1 cellular context compared by ENCODE assay signal in genomic region chr16:67872631-67873434, GRCh38.
TF ChIP-seq lines count a peak whose summit lies in the region.

EDC4 (plus strand) TSS chr16:67873052; CDS start chr16:67873262, 210 bp downstream.

TF ChIP-seq in HepG2, 621 proteins besides CTCF, POLR2A, EP300 and RAD21 (continued from another document and continues in another):
- TF ChIP-seq ZBTB10 (CRISPR knock-in tag; IDR thresholded peaks at IDR 0.05; ENCODE audit: borderline replicate concordance) (no peak), ZNF800 (CRISPR knock-in tag; IDR thresholded peaks at IDR 0.05) (no peak), MLX (CRISPR knock-in tag; IDR thresholded peaks at IDR 0.05) (0 out of 2 replicates have a peak, but pooled peaks have one; percentile 30), MYC (CRISPR knock-in tag; IDR thresholded peaks at IDR 0.05; ENCODE audit: borderline replicate concordance) (peak; percentile 87), NFATC3 (CRISPR knock-in tag; IDR thresholded peaks at IDR 0.05) (peak; percentile 81; the same call in 1 of the 2 replicates), ELF1 (CRISPR knock-in tag; IDR thresholded peaks at IDR 0.05) (peak; percentile 92), UBTF (CRISPR knock-in tag; IDR thresholded peaks at IDR 0.05) (peak; percentile 84), FIP1L1 (IDR thresholded peaks at IDR 0.05; ENCODE audit: borderline replicate concordance, insufficient read depth, low read depth, low read length) (peak; percentile 94), GRHL1 (CRISPR knock-in tag; conservative IDR thresholded peaks at IDR 0.05) (no peak), ZNF747 (CRISPR knock-in tag; IDR thresholded peaks at IDR 0.05; ENCODE audit: borderline replicate concordance) (peak; percentile 98), DNMT3B (CRISPR knock-in tag; conservative IDR thresholded peaks at IDR 0.05) (no peak), ZHX2 (IDR thresholded peaks at IDR 0.05; ENCODE audit: low read depth) (peak; percentile 78; the same call in 1 of the 2 replicates), ZHX2 (CRISPR knock-in tag; IDR thresholded peaks at IDR 0.05; ENCODE audit: borderline replicate concordance) (no peak), NFE2 (CRISPR knock-in tag; IDR thresholded peaks at IDR 0.05) (peak; percentile 25; the same call in 1 of the 2 replicates), ZNF7 (CRISPR knock-in tag; IDR thresholded peaks at IDR 0.05) (no peak), SATB2 (CRISPR knock-in tag; IDR thresholded peaks at IDR 0.05) (0 out of 2 replicates have a peak, but pooled peaks have one; percentile 33), TGIF2 (CRISPR knock-in tag; IDR thresholded peaks at IDR 0.05) (peak; percentile 93), TFAP4 (IDR thresholded peaks at IDR 0.05; ENCODE audit: borderline replicate concordance, low read depth) (no peak), REST (IDR thresholded peaks at IDR 0.05; ENCODE audit: borderline replicate concordance in 1 of 2, low read depth in 1 of 2, low read length in 2 of 2) (peak in 1 of 2 experiments; percentile 39; a peak in 1 of 4 replicates), ZNF142 (CRISPR knock-in tag; IDR thresholded peaks at IDR 0.05) (peak; percentile 94)
